Comparison of ENCODE assay signal across 8 cellular contexts in genomic region chr1:54273837-54274192, GRCh38.
DNase-seq lines count a peak whose midpoint lies in the region; ATAC-seq and TF ChIP-seq lines count a peak whose summit lies in the region.

No MANE protein-coding gene starts in this region.

- POLR2A ChIA-PET in HEK293T (lab: Yijun Ruan, JAX) = interaction anchor here (1.2 to 1.4 kb wide), 3 partner anchors 15 to 213 kb away, joined by 3 to 4 read pairs (median 3); no protein-coding TSS in a partner anchor

- H3K9me3 ChIP-seq in adrenal gland (replicated peaks in 1 of 3) (no peaks in the 10 kb centered on the region), spleen (no peaks in the 10 kb centered on the region)

- TF ChIP-seq CTCF in adrenal gland (IDR thresholded peaks at IDR 0.05) (no peak), spleen (IDR thresholded peaks at IDR 0.05 in 8 of 11, conservative IDR thresholded peaks at IDR 0.05 in 3 of 11) (no peak)

- H3K27me3 ChIP-seq in adrenal gland (no peaks in the 10 kb centered on the region), spleen (replicated peaks in 1 of 7) (no peaks in the 10 kb centered on the region)

- DNase-seq in HEK293T (ENCODE audit: extremely low spot score) (peak; percentile 58), adrenal gland (peak; percentile 66 to 87 (median 78)), iPS-NIHi7 (ENCODE audit: extremely low spot score) (peak; percentile 81), spleen (no peak), NCI-H526 treated with DMSO at 0.1 percent for 48 hours (lab: John Stamatoyannopoulos, UW) (no peak), NCI-H2107 treated with DMSO at 0.1 percent for 48 hours (lab: John Stamatoyannopoulos, UW; ENCODE audit: unreplicated experiment) (no peak), NCI-H2029 treated with DMSO at 0.1 percent for 48 hours (lab: John Stamatoyannopoulos, UW) (no peak)

- H3K4me1 ChIP-seq in adrenal gland (replicated peaks in 1 of 2) (peaks cover 59 to 76% of the 10 kb centered on the region in 2 donors), spleen (peaks cover 18 to 83% (median 56%) of the 10 kb centered on the region in 6 donors)

- peak overlapping the region; percentile 90 to 99 (median 96) for H3K27ac ChIP-seq in adrenal gland
- peak overlapping the region; percentile 14 to 91 (median 84) for H3K27ac ChIP-seq in spleen

- no peak for ATAC-seq in HG03159 (IDR thresholded peaks at IDR 0.05; ENCODE audit: unreplicated experiment)

- CTCF ChIA-PET in HEK293T (lab: Yijun Ruan, JAX) = interaction anchor here (1.1 to 2.6 kb wide), 9 partner anchors 9 to 213 kb away, joined by 3 to 9 read pairs (median 5); no protein-coding TSS in a partner anchor

- H3K36me3 ChIP-seq in adrenal gland (replicated peaks in 1 of 2) (no peaks in the 10 kb centered on the region), spleen (no peaks in the 10 kb centered on the region)

- TF ChIP-seq POLR2A in adrenal gland (IDR thresholded peaks at IDR 0.05) (peak in 1 of 2 donors; percentile 10), spleen (IDR thresholded peaks at IDR 0.05) (no peak)

- WGBS in adrenal gland, 4 donors = 20 to 100% (median 47%) methylated on average over 1 to 4 of the region's 4 CpGs
- 74 to 96% (median 90%) methylated on average over 2 to 4 of the region's 4 CpGs for WGBS in spleen, 5 donors

- H3K4me3 ChIP-seq in adrenal gland (no peak overlapping the region), spleen (no peak overlapping the region)

- intact Hi-C loops in adrenal gland (cut with DNase I) = loop anchor here (10.0 kb wide), 2 partner anchors 131 to 149 kb away; partner anchors contain the start of gene SSBP3 (in 2 of the 2)
- intact Hi-C loops in spleen (cut with DNase I; ENCODE audit: low total_unique reads) = no loop called here

TF ChIP-seq in HEK293T, 16 proteins besides CTCF, POLR2A, EP300 and RAD21:
- TF ChIP-seq, protein P1, sequence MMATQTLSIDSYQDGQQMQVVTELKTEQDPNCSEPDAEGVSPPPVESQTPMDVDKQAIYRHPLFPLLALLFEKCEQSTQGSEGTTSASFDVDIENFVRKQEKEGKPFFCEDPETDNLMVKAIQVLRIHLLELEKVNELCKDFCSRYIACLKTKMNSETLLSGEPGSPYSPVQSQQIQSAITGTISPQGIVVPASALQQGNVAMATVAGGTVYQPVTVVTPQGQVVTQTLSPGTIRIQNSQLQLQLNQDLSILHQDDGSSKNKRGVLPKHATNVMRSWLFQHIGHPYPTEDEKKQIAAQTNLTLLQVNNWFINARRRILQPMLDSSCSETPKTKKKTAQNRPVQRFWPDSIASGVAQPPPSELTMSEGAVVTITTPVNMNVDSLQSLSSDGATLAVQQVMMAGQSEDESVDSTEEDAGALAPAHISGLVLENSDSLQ (IDR thresholded peaks at IDR 0.05) = peak; percentile 69
- TF ChIP-seq SUZ12 (IDR thresholded peaks at IDR 0.05) = no peak

Comparison
In these comparisons a context has a peak if more than half of its experiments do, and no peak if none do; other contexts are left out.
1. DNase-seq: peak in HEK293T (single experiment), adrenal gland (7 of 7) and iPS-NIHi7 (single experiment); none in spleen (single experiment), NCI-H526 treated with DMSO at 0.1 percent for 48 hours (single experiment), NCI-H2107 treated with DMSO at 0.1 percent for 48 hours (single experiment) and NCI-H2029 treated with DMSO at 0.1 percent for 48 hours (single experiment).